ENCODE assay signal across 22 cellular contexts in the genomic region with DNA sequence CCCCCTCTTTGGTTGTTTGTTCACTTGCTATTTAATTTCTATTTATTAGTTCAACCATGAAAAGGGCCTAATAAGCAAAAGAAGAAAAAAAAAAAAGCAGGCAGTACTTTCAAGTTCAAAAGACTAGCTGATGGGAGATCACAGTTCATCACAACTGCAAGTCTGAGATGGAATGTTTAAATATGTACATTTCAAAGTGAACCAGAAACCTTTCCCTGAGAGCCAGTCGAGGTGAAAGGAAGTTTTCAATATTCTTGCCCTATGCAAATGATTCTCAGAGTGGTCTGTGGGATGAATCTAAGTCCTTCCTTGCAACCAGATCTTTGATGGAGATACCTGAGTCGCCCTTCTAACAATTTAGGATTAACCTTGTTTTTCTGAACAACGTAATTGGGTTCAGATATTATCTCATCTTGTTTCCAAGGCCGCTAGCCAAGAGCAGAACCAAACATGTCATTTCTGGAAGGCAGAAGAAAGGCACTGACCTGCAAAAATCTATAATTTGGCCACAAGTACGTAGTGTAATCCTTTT.
DNase-seq lines count a peak whose midpoint lies in the region; ATAC-seq and TF ChIP-seq lines count a peak whose summit lies in the region.
"Had no signal": no experiment of that assay in that cellular context is flagged by ENCODE, and none has a peak within 500 bp of the region (broad histone marks: within the 10 kb centered on the region; RNA-seq: fewer than 3 reads in every experiment).

No MANE protein-coding gene starts in this region.

- DNase-seq in NCI-H1105 treated with DMSO at 0.1 percent for 48 hours (lab: John Stamatoyannopoulos, UW) (peak; percentile 78), NCI-H1105 (lab: John Stamatoyannopoulos, UW) (no peak), MM.1S (no peak), endodermal cell (no peak), iPS-NIHi7 (ENCODE audit: extremely low spot score) (no peak)
- DNase-seq in stimulated activated CD4-positive, alpha-beta T cell treated with anti-CD3 and anti-CD28 coated beads, Interleukin-15, amount 100 ng/mL, for 24 hours: no peak
- DNase-seq: CD8-positive, alpha-beta T cell; DND-41; GM23248; IMR-90; NCI-H1417 treated with DMSO at 0.1 percent for 48 hours; NCI-H187 treated with DMSO at 0.1 percent for 48 hours; NCI-H526 treated with DMSO at 0.1 percent for 48 hours; PC-9; RPMI8226; SHP77 treated with DMSO at 0.1 percent for 48 hours; T-cell had no signal

- 80 to 82% methylated on average over 5 of the region's 5 CpGs for WGBS in endodermal cell (ENCODE audit: insufficient coverage in 1 of 2, insufficient read length in 1 of 2), 2 experiments

- H3K9ac ChIP-seq in MM.1S (ENCODE audit: low read length) (no peak overlapping the region), endodermal cell (ENCODE audit: extremely low read depth, low read length, poor library complexity, severe bottlenecking) (no peak overlapping the region)
- H3K9ac ChIP-seq: BLaER1 treated with 17β-estradiol and CSF1 and Interleukin-3, amounts not matched to agents 10 nM and 100 nM; GM23248 had no signal

- no peaks in the 10 kb centered on the region for H3K9me2 ChIP-seq in MM.1S (replicated peaks; ENCODE audit: insufficient read depth, low read length)

- H4K20me1 ChIP-seq in MM.1S (ENCODE audit: insufficient read depth, low read length): no peaks in the 10 kb centered on the region
- H4K20me1 ChIP-seq: BLaER1 treated with 17β-estradiol and CSF1 and Interleukin-3, amounts not matched to agents 10 nM and 100 nM had no signal

- H3K4me3 Mint-ChIP-seq in endodermal cell (no peak overlapping the region), nephron (no peak overlapping the region)
- H3K4me3 Mint-ChIP-seq: CD8-positive, alpha-beta T cell; T-cell had no signal

- no peak overlapping the region for H2AFZ ChIP-seq in MM.1S (ENCODE audit: low read length)
- H2AFZ ChIP-seq: GM23248, PC-9 had no signal

- no peak overlapping the region for H3K27ac Mint-ChIP-seq in endodermal cell
- H3K27ac Mint-ChIP-seq in nephron: peak overlapping the region; percentile 24 to 77 (median 49)
- H3K27ac Mint-ChIP-seq: CD8-positive, alpha-beta T cell; T-cell had no signal

- H3K36me3 ChIP-seq in MM.1S (replicated peaks; ENCODE audit: insufficient read depth, low read length): no peaks in the 10 kb centered on the region
- H3K36me3 ChIP-seq in endodermal cell (ENCODE audit: control insufficient read depth, insufficient read depth, low read length): no peaks in the 10 kb centered on the region

- no peaks in the 10 kb centered on the region for H3K79me2 ChIP-seq in MM.1S (ENCODE audit: low read length)

- H3K27me3 Mint-ChIP-seq in endodermal cell (ENCODE audit: insufficient read depth) (no peaks in the 10 kb centered on the region), nephron (ENCODE audit: low read depth) (peaks cover 6% of the 10 kb centered on the region)

- H3F3A ChIP-seq in MM.1S (ENCODE audit: insufficient read depth, low read length): no peaks in the 10 kb centered on the region

- H3K4me3 ChIP-seq in MM.1S (ENCODE audit: low read length): no peak overlapping the region
- H3K4me3 ChIP-seq in endodermal cell (ENCODE audit: low read length): peak overlapping the region; percentile 71
- H3K4me3 ChIP-seq: BLaER1 treated with 17β-estradiol and CSF1 and Interleukin-3, amounts not matched to agents 10 nM and 100 nM; GM23248; PC-9 had no signal

- peaks cover 19% of the 10 kb centered on the region for H3K4me1 ChIP-seq in MM.1S (ENCODE audit: low read length)
- no peaks in the 10 kb centered on the region for H3K4me1 ChIP-seq in endodermal cell (ENCODE audit: control insufficient read depth, insufficient read depth, low read length)
- H3K4me1 ChIP-seq: BLaER1 treated with 17β-estradiol and CSF1 and Interleukin-3, amounts not matched to agents 10 nM and 100 nM had no signal

- no peak overlapping the region for H3K27ac ChIP-seq in MM.1S (ENCODE audit: low read length)
- H3K27ac ChIP-seq in endodermal cell (ENCODE audit: low read depth, low read length): no peak overlapping the region
- H3K27ac ChIP-seq: 22Rv1; BLaER1 treated with 17β-estradiol and CSF1 and Interleukin-3, amounts not matched to agents 10 nM and 100 nM; GM23248; PC-9 had no signal

- H3K9me3 Mint-ChIP-seq in endodermal cell (peaks cover 7% of the 10 kb centered on the region), nephron (no peaks in the 10 kb centered on the region)
- H3K9me3 Mint-ChIP-seq: CD8-positive, alpha-beta T cell; T-cell had no signal

- no peak for ATAC-seq in HG02870 (IDR thresholded peaks at IDR 0.05; ENCODE audit: unreplicated experiment)
- ATAC-seq: CD8-positive, alpha-beta T cell; HCT116; T-cell had no signal

- peak overlapping the region; percentile 37; the same call in 1 of the 2 replicates for H3K4me2 ChIP-seq in MM.1S (ENCODE audit: low read depth, low read length)
- H3K4me2 ChIP-seq: BLaER1 treated with 17β-estradiol and CSF1 and Interleukin-3, amounts not matched to agents 10 nM and 100 nM; PC-9 had no signal

- H3K36me3 Mint-ChIP-seq in endodermal cell (ENCODE audit: low read depth): peaks cover 4% of the 10 kb centered on the region
- no peaks in the 10 kb centered on the region for H3K36me3 Mint-ChIP-seq in nephron (ENCODE audit: low read depth)
- H3K36me3 Mint-ChIP-seq: CD8-positive, alpha-beta T cell; T-cell had no signal

- TF ChIP-seq CTCF in MM.1S (IDR thresholded peaks at IDR 0.05; ENCODE audit: low read length) (no peak), endodermal cell (conservative IDR thresholded peaks at IDR 0.05) (no peak), nephron (IDR thresholded peaks at IDR 0.05; ENCODE audit: unreplicated experiment in 3 of 3) (no peak)

- H3K4me1 Mint-ChIP-seq in endodermal cell: peaks cover 26% of the 10 kb centered on the region
- H3K4me1 Mint-ChIP-seq in nephron: peaks cover 12% of the 10 kb centered on the region
- H3K4me1 Mint-ChIP-seq: T-cell had no signal

- H3K9me3 ChIP-seq in MM.1S (replicated peaks; ENCODE audit: insufficient read depth, low read length): no peaks in the 10 kb centered on the region
- peaks cover 22% of the 10 kb centered on the region for H3K9me3 ChIP-seq in endodermal cell (ENCODE audit: control insufficient read depth, low read length)

- H3K27me3 ChIP-seq in MM.1S (replicated peaks; ENCODE audit: insufficient read depth, low read length) (no peaks in the 10 kb centered on the region), endodermal cell (ENCODE audit: control insufficient read depth, insufficient read depth, low read length, poor library complexity, severe bottlenecking) (no peaks in the 10 kb centered on the region)
- H3K27me3 ChIP-seq: BLaER1 treated with 17β-estradiol and CSF1 and Interleukin-3, amounts not matched to agents 10 nM and 100 nM had no signal
